ENCODE assay signal across 20 cellular contexts in the genomic region with DNA sequence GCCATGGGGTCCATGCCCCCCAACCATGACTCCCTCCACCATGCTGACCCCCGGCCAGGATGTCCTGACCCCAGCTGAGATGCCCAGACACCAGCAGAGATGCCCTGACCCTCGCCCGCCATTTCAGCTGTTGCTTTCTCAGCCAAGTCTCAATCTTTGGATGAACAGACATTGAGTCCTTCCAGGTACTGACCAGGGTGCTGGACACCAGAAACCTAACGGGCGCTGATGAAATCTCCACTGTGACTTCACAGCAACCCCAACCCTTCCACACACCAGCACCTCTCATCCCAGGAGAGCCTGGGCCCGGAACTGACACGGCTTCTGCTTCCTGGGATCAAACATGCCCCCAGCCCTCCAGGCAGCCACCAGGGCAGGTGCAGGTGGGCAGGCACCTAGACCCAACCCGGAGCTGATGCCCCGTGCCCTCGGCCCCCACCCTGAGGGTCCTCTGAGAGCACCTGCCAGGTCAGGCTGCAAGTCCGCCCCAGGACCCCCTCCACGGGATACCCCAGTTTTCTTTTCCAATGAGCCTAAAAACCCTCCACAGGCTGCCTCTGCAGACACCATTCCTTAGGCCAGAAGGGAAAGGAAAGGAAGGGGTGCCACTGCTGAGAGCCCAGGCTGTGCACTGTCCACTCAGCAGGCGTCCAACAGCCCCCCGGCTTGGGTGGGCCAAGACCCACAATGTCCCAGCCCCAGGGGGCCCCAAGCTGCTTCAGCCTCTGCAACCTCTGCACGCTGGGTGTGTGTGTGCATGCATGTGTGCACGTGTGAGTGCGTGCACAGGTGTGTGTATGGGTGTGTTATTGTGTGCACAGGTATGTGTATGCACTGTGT. TPM values are rescaled to one million over a fixed set of nuclear protein-coding genes. Genes with fewer than 3 reads are reported as not detected.
DNase-seq lines count a peak whose midpoint lies in the region; ATAC-seq and TF ChIP-seq lines count a peak whose summit lies in the region.
"Had no signal": no experiment of that assay in that cellular context is flagged by ENCODE, and none has a peak within 500 bp of the region (broad histone marks: within the 10 kb centered on the region; RNA-seq: fewer than 3 reads in every experiment).

No MANE protein-coding gene starts in this region.

- intact Hi-C loops in activated naive CD4-positive, alpha-beta T cell treated with anti-CD3 and anti-CD28 coated beads for 36 hours (cut with micrococcal nuclease): no loop called here
- intact Hi-C loops in thyroid gland (cut with DNase I): no loop called here
- intact Hi-C loops in CD8-positive, alpha-beta T cell (cut with DNase I, micrococcal nuclease): no loop called here

- no peaks in the 10 kb centered on the region for H4K20me1 ChIP-seq in GM23338 (replicated peaks; ENCODE audit: insufficient read depth)

- WGBS in endodermal cell (ENCODE audit: insufficient coverage in 1 of 2, insufficient read length in 1 of 2), 2 experiments: 90 to 92% methylated on average over 7 to 17 of the region's 17 CpGs
- 87 to 92% methylated on average over 17 of the region's 17 CpGs for WGBS in thyroid gland, 2 donors

- H3K36me3 ChIP-seq in GM23338 (ENCODE audit: insufficient read depth) (no peaks in the 10 kb centered on the region), endodermal cell (ENCODE audit: control insufficient read depth, insufficient read depth, low read length) (no peaks in the 10 kb centered on the region), thyroid gland (no peaks in the 10 kb centered on the region)
- H3K36me3 ChIP-seq in CD8-positive, alpha-beta T cell (ENCODE audit: insufficient read depth, low read length): no peaks in the 10 kb centered on the region
- H3K36me3 ChIP-seq: BE2C had no signal

- H3K4me3 ChIP-seq in GM23338 (no peak overlapping the region), endodermal cell (ENCODE audit: low read length) (no peak overlapping the region), thyroid gland (replicated peaks in 1 of 3) (no peak overlapping the region)
- no peak overlapping the region for H3K4me3 ChIP-seq in CD8-positive, alpha-beta T cell (ENCODE audit: low read depth, low read length)

- no peak overlapping the region for H3K4me2 ChIP-seq in GM23338

- H3K27me3 ChIP-seq in GM23338 (ENCODE audit: insufficient read depth) (no peaks in the 10 kb centered on the region), endodermal cell (ENCODE audit: control insufficient read depth, insufficient read depth, low read length, poor library complexity, severe bottlenecking) (no peaks in the 10 kb centered on the region), thyroid gland (no peaks in the 10 kb centered on the region)
- no peaks in the 10 kb centered on the region for H3K27me3 ChIP-seq in CD8-positive, alpha-beta T cell (ENCODE audit: insufficient read depth, low read length)
- H3K27me3 ChIP-seq: BE2C had no signal

- DNase-seq in activated naive CD4-positive, alpha-beta T cell treated with anti-CD3 and anti-CD28 coated beads, Interleukin-2, amount 50 U/mL, for 72 hours (ENCODE audit: low spot score in 2 of 2): no peak
- no peak for DNase-seq in activated naive CD4-positive, alpha-beta T cell treated with anti-CD3 and anti-CD28 coated beads for 36 hours
- no peak for DNase-seq in GM23338 (ENCODE audit: low spot score)
- no peak for DNase-seq in endodermal cell
- no peak for DNase-seq in stimulated activated effector memory CD8-positive, alpha-beta T cell treated with anti-CD3 and anti-CD28 coated beads, Interleukin-12 subunit alpha, Interleukin-12 subunit beta, amount 100 ng/mL, for 72 hours (ENCODE audit: low spot score in 2 of 2)
- no peak for DNase-seq in thyroid gland
- no peak for DNase-seq in CD8-positive, alpha-beta T cell
- DNase-seq in NCI-H748 (lab: John Stamatoyannopoulos, UW; ENCODE audit: unreplicated experiment): no peak
- DNase-seq: BE2C; CD8-positive, alpha-beta memory T cell; DMS53; HFFc6; NCI-H1417; NCI-H187; NCI-H2107; NCI-H2227 treated with DMSO at 0.1 percent for 48 hours; NCI-H524; PC-3; RPMI8226 had no signal

- peak overlapping the region; percentile 2 to 68 for H3K27ac Mint-ChIP-seq in activated naive CD4-positive, alpha-beta T cell treated with anti-CD3 and anti-CD28 coated beads, Interleukin-2, amount 50 U/mL, for 72 hours
- H3K27ac Mint-ChIP-seq in activated naive CD4-positive, alpha-beta T cell treated with anti-CD3 and anti-CD28 coated beads for 36 hours: no peak overlapping the region
- H3K27ac Mint-ChIP-seq in GM23338: peak overlapping the region; percentile 88
- H3K27ac Mint-ChIP-seq in endodermal cell: peak overlapping the region; percentile 31
- H3K27ac Mint-ChIP-seq in stimulated activated effector memory CD8-positive, alpha-beta T cell treated with anti-CD3 and anti-CD28 coated beads, Interleukin-12 subunit alpha, Interleukin-12 subunit beta, amount 100 ng/mL, for 72 hours: peak overlapping the region; percentile 23
- no peak overlapping the region for H3K27ac Mint-ChIP-seq in CD8-positive, alpha-beta T cell
- H3K27ac Mint-ChIP-seq: HFFc6 had no signal

- POLR2A ChIA-PET in CD8-positive, alpha-beta T cell (lab: Charles Lee): no interaction called here

- TF ChIP-seq POLR2A in thyroid gland (IDR thresholded peaks at IDR 0.05): no peak

- H3K9ac ChIP-seq in endodermal cell (ENCODE audit: extremely low read depth, low read length, poor library complexity, severe bottlenecking): no peak overlapping the region

- H3K27me3 Mint-ChIP-seq in activated naive CD4-positive, alpha-beta T cell treated with anti-CD3 and anti-CD28 coated beads for 36 hours (ENCODE audit: low read depth): no peaks in the 10 kb centered on the region
- H3K27me3 Mint-ChIP-seq in GM23338 (ENCODE audit: insufficient read depth, low read depth, poor library complexity) (peaks cover 18% of the 10 kb centered on the region), endodermal cell (ENCODE audit: insufficient read depth) (no peaks in the 10 kb centered on the region)
- H3K27me3 Mint-ChIP-seq in CD8-positive, alpha-beta T cell (ENCODE audit: low read depth): no peaks in the 10 kb centered on the region
- H3K27me3 Mint-ChIP-seq: CD8-positive, alpha-beta memory T cell had no signal

- H3K27ac ChIP-seq in GM23338 (ENCODE audit: low read depth) (no peak overlapping the region; the same call in 1 of the 2 replicates), endodermal cell (ENCODE audit: low read depth, low read length) (no peak overlapping the region), thyroid gland (no peak overlapping the region)
- no peak overlapping the region for H3K27ac ChIP-seq in CD8-positive, alpha-beta T cell (ENCODE audit: low read depth, low read length)
- H3K27ac ChIP-seq: HL-60 had no signal

- CTCF ChIA-PET in activated naive CD4-positive, alpha-beta T cell treated with anti-CD3 and anti-CD28 coated beads for 36 hours (lab: Charles Lee): no interaction called here
- CTCF ChIA-PET in CD8-positive, alpha-beta T cell (lab: Charles Lee): no interaction called here

- ATAC-seq in activated naive CD4-positive, alpha-beta T cell treated with anti-CD3 and anti-CD28 coated beads, Interleukin-2, amount 50 U/mL, for 72 hours: peak in 1 of 2 donors; percentile 12
- no peak for ATAC-seq in GM23338
- no peak for ATAC-seq in stimulated activated effector memory CD8-positive, alpha-beta T cell treated with anti-CD3 and anti-CD28 coated beads, Interleukin-12 subunit alpha, Interleukin-12 subunit beta, amount 100 ng/mL, for 72 hours
- no peak for ATAC-seq in CD8-positive, alpha-beta T cell
- ATAC-seq: PC-3 had no signal

- no peak overlapping the region for H3K4me3 Mint-ChIP-seq in activated naive CD4-positive, alpha-beta T cell treated with anti-CD3 and anti-CD28 coated beads for 36 hours
- H3K4me3 Mint-ChIP-seq in GM23338: no peak overlapping the region; the same call in 2 of the 3 replicates
- no peak overlapping the region for H3K4me3 Mint-ChIP-seq in endodermal cell
- no peak overlapping the region for H3K4me3 Mint-ChIP-seq in stimulated activated effector memory CD8-positive, alpha-beta T cell treated with anti-CD3 and anti-CD28 coated beads, Interleukin-12 subunit alpha, Interleukin-12 subunit beta, amount 100 ng/mL, for 72 hours
- H3K4me3 Mint-ChIP-seq in CD8-positive, alpha-beta T cell: no peak overlapping the region
- H3K4me3 Mint-ChIP-seq: CD8-positive, alpha-beta memory T cell; HFFc6 had no signal

- H3K36me3 Mint-ChIP-seq in activated naive CD4-positive, alpha-beta T cell treated with anti-CD3 and anti-CD28 coated beads, Interleukin-2, amount 50 U/mL, for 72 hours: peaks cover 0 to 10% of the 10 kb centered on the region in 2 donors
- no peaks in the 10 kb centered on the region for H3K36me3 Mint-ChIP-seq in activated naive CD4-positive, alpha-beta T cell treated with anti-CD3 and anti-CD28 coated beads for 36 hours (ENCODE audit: low read depth)
- no peaks in the 10 kb centered on the region; the same call in 1 of the 3 replicates for H3K36me3 Mint-ChIP-seq in GM23338 (ENCODE audit: low read depth)
- H3K36me3 Mint-ChIP-seq in endodermal cell (ENCODE audit: low read depth): no peaks in the 10 kb centered on the region
- peaks cover 5% of the 10 kb centered on the region for H3K36me3 Mint-ChIP-seq in stimulated activated effector memory CD8-positive, alpha-beta T cell treated with anti-CD3 and anti-CD28 coated beads, Interleukin-12 subunit alpha, Interleukin-12 subunit beta, amount 100 ng/mL, for 72 hours
- H3K36me3 Mint-ChIP-seq in CD8-positive, alpha-beta T cell: peaks cover 9% of the 10 kb centered on the region
- H3K36me3 Mint-ChIP-seq: CD8-positive, alpha-beta memory T cell had no signal

- peaks cover 3% of the 10 kb centered on the region for H3K4me1 Mint-ChIP-seq in activated naive CD4-positive, alpha-beta T cell treated with anti-CD3 and anti-CD28 coated beads for 36 hours (ENCODE audit: low read depth)
- H3K4me1 Mint-ChIP-seq in GM23338 (no peaks in the 10 kb centered on the region; the same call in 2 of the 3 replicates), endodermal cell (no peaks in the 10 kb centered on the region)
- peaks cover 7% of the 10 kb centered on the region for H3K4me1 Mint-ChIP-seq in stimulated activated effector memory CD8-positive, alpha-beta T cell treated with anti-CD3 and anti-CD28 coated beads, Interleukin-12 subunit alpha, Interleukin-12 subunit beta, amount 100 ng/mL, for 72 hours
- H3K4me1 Mint-ChIP-seq in CD8-positive, alpha-beta T cell (ENCODE audit: low read depth): peaks cover 6% of the 10 kb centered on the region

- peaks cover 0 to 7% of the 10 kb centered on the region in 2 donors for H3K9me3 Mint-ChIP-seq in activated naive CD4-positive, alpha-beta T cell treated with anti-CD3 and anti-CD28 coated beads, Interleukin-2, amount 50 U/mL, for 72 hours
- H3K9me3 Mint-ChIP-seq in activated naive CD4-positive, alpha-beta T cell treated with anti-CD3 and anti-CD28 coated beads for 36 hours: no peaks in the 10 kb centered on the region
- H3K9me3 Mint-ChIP-seq in GM23338: peaks cover 4% of the 10 kb centered on the region; the same call in 1 of the 3 replicates
- H3K9me3 Mint-ChIP-seq in endodermal cell: no peaks in the 10 kb centered on the region
- no peaks in the 10 kb centered on the region for H3K9me3 Mint-ChIP-seq in stimulated activated effector memory CD8-positive, alpha-beta T cell treated with anti-CD3 and anti-CD28 coated beads, Interleukin-12 subunit alpha, Interleukin-12 subunit beta, amount 100 ng/mL, for 72 hours
- no peaks in the 10 kb centered on the region for H3K9me3 Mint-ChIP-seq in CD8-positive, alpha-beta T cell
- H3K9me3 Mint-ChIP-seq: CD8-positive, alpha-beta memory T cell; HFFc6 had no signal

- no peak overlapping the region for H2AFZ ChIP-seq in GM23338

- no peak for TF ChIP-seq CTCF in GM23338 (conservative IDR thresholded peaks at IDR 0.05; ENCODE audit: low read depth in 2 of 2)
- no peak for TF ChIP-seq CTCF in endodermal cell (conservative IDR thresholded peaks at IDR 0.05)
- TF ChIP-seq CTCF in thyroid gland (IDR thresholded peaks at IDR 0.05): no peak
- TF ChIP-seq CTCF in CD8-positive, alpha-beta T cell (IDR thresholded peaks at IDR 0.05): no peak

- H3K4me1 ChIP-seq in GM23338 (ENCODE audit: insufficient read depth) (no peaks in the 10 kb centered on the region), endodermal cell (ENCODE audit: control insufficient read depth, insufficient read depth, low read length) (no peaks in the 10 kb centered on the region), thyroid gland (no peaks in the 10 kb centered on the region)
- no peaks in the 10 kb centered on the region for H3K4me1 ChIP-seq in CD8-positive, alpha-beta T cell (ENCODE audit: insufficient read depth, low read length)
- H3K4me1 ChIP-seq: BE2C had no signal

- no peaks in the 10 kb centered on the region for H3F3A ChIP-seq in GM23338 (replicated peaks; ENCODE audit: low read depth)

- H3K9me3 ChIP-seq in endodermal cell (ENCODE audit: control insufficient read depth, low read length): no peaks in the 10 kb centered on the region
- H3K9me3 ChIP-seq in thyroid gland: no peaks in the 10 kb centered on the region
- H3K9me3 ChIP-seq in CD8-positive, alpha-beta T cell (ENCODE audit: low read length): no peaks in the 10 kb centered on the region

- H3K9me2 ChIP-seq in GM23338 (ENCODE audit: insufficient read depth): peaks cover 5% of the 10 kb centered on the region

- peaks cover 4% of the 10 kb centered on the region; the same call in 1 of the 2 replicates for H3K79me2 ChIP-seq in GM23338 (replicated peaks; ENCODE audit: insufficient read depth)

RNA-seq across cellular contexts. Expression of gene PDGFA, which starts 43.4 kb away (rescaled TPM):
- total RNA-seq in activated naive CD4-positive, alpha-beta T cell treated with anti-CD3 and anti-CD28 coated beads, Interleukin-2, amount 50 U/mL, for 72 hours: 10 to 100 TPM in 1 of 2 donors, 1 to 10 TPM in 1; 8.4 to 11.7 TPM
- total RNA-seq in activated naive CD4-positive, alpha-beta T cell treated with anti-CD3 and anti-CD28 coated beads for 36 hours: 1 to 10 TPM; 7.7 TPM
- total RNA-seq in GM23338 (2014; rRNA removed; shearing (Covaris generic)): 32.2 and 43.1 TPM in 2 replicates
- polyA plus RNA-seq in GM23338 (2016; fragmentation: Nextera tagmentation; extraction: Ambion mirVana): 35.6 and 39.5 TPM in 2 replicates
- total RNA-seq in endodermal cell (10 to 100 TPM; 11.9 to 24.1 TPM), thyroid gland (10 to 100 TPM in 2 of 4 donors, 1 to 10 TPM in 2; 6.6 to 20.0 (median 10.8) TPM)
- 7.7 TPM for polyA plus RNA-seq in endodermal cell (2013, experiment 1 of 2)
- 5.3 TPM for polyA plus RNA-seq in endodermal cell (2013, experiment 2 of 2)
- 1 to 10 TPM; 2.1 to 2.3 TPM for total RNA-seq in CD8-positive, alpha-beta T cell

Comparison
In these comparisons a context has a peak if more than half of its experiments do, and no peak if none do; other contexts are left out.
1. H3K27ac Mint-ChIP-seq: peak in activated naive CD4-positive, alpha-beta T cell treated with anti-CD3 and anti-CD28 coated beads, Interleukin-2, amount 50 U/mL, for 72 hours (2 of 2), GM23338 (single experiment), endodermal cell (single experiment) and stimulated activated effector memory CD8-positive, alpha-beta T cell treated with anti-CD3 and anti-CD28 coated beads, Interleukin-12 subunit alpha, Interleukin-12 subunit beta, amount 100 ng/mL, for 72 hours (single experiment); none in activated naive CD4-positive, alpha-beta T cell treated with anti-CD3 and anti-CD28 coated beads for 36 hours (single experiment) and CD8-positive, alpha-beta T cell (single experiment).